In genomic region chr6:41257369-41258195, GRCh38 we compare ENCODE assay signal across 1 cellular context.
TF ChIP-seq lines count a peak whose summit lies in the region.

No MANE protein-coding gene starts in this region.

TF ChIP-seq in HEK293, 187 proteins besides CTCF, POLR2A, EP300 and RAD21 (continued from another document):
- TF ChIP-seq ZNF280D (tag by site-specific recombination; IDR thresholded peaks at IDR 0.05) (0 out of 2 replicates have a peak, but pooled peaks have one; percentile 56), YY1 (tag by site-specific recombination; IDR thresholded peaks at IDR 0.05) (no peak), KLF8 (tag by site-specific recombination; IDR thresholded peaks at IDR 0.05) (0 out of 2 replicates have a peak, but pooled peaks have one; percentile 25)
